In the genomic region with DNA sequence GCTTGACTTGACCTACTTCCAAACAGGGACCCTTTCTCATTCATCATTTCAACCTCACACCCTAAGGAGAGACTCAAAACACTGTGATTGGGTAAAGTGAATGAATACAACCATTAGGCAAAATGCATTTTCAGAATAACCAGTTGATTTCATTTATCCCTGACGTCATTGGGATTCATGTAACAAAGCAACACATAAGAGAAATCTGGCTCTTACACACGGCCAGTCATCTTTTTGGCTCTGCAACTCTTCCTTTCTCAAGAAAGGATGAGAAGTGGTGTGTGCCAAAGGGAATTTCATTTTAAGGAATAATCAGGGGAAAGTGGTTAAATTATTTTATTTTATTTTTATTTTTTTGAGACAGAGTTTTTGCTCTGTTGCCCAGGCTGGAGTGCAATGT, we compare ENCODE assay signal across 16 cellular contexts.
DNase-seq lines count a peak whose midpoint lies in the region; ATAC-seq and TF ChIP-seq lines count a peak whose summit lies in the region.
"Had no signal": no experiment of that assay in that cellular context is flagged by ENCODE, and none has a peak within 500 bp of the region (broad histone marks: within the 10 kb centered on the region; RNA-seq: fewer than 3 reads in every experiment).

No MANE protein-coding gene starts in this region.

- no peak overlapping the region for H3K9ac ChIP-seq in GM23248
- H3K9ac ChIP-seq: BLaER1 had no signal

- no peaks in the 10 kb centered on the region for H3K9me3 ChIP-seq in GM23248 (ENCODE audit: low read depth)
- H3K9me3 ChIP-seq: A549, BLaER1 had no signal

- H3K27ac Mint-ChIP-seq in progenitor cell of endocrine pancreas = peak overlapping the region; percentile 50
- H3K27ac Mint-ChIP-seq in effector memory CD8-positive, alpha-beta T cell = no peak overlapping the region
- H3K27ac Mint-ChIP-seq: CD14-positive monocyte; CD4-positive, alpha-beta memory T cell; H9 had no signal

- 0 out of 2 replicates have a peak, but pooled peaks cover 7% of the 10 kb centered on the region for H3K27me3 ChIP-seq in GM23248 (replicated peaks; ENCODE audit: insufficient read depth)
- H3K27me3 ChIP-seq: BLaER1 had no signal

- H3K4me1 Mint-ChIP-seq in progenitor cell of endocrine pancreas (ENCODE audit: low read depth) = no peaks in the 10 kb centered on the region
- H3K4me1 Mint-ChIP-seq in effector memory CD8-positive, alpha-beta T cell (ENCODE audit: low read depth in 2 of 2) = no peaks in the 10 kb centered on the region
- H3K4me1 Mint-ChIP-seq: CD14-positive monocyte; CD4-positive, alpha-beta memory T cell had no signal

- no peaks in the 10 kb centered on the region for H3K9me3 Mint-ChIP-seq in progenitor cell of endocrine pancreas (ENCODE audit: low read depth)
- H3K9me3 Mint-ChIP-seq in effector memory CD8-positive, alpha-beta T cell = peaks cover 7 to 10% of the 10 kb centered on the region in 2 donors
- H3K9me3 Mint-ChIP-seq: H9 had no signal

- peaks cover 3% of the 10 kb centered on the region for H3K36me3 Mint-ChIP-seq in progenitor cell of endocrine pancreas (ENCODE audit: insufficient read depth)
- H3K36me3 Mint-ChIP-seq in effector memory CD8-positive, alpha-beta T cell (ENCODE audit: insufficient read depth) = peaks cover 3% of the 10 kb centered on the region
- H3K36me3 Mint-ChIP-seq: CD4-positive, alpha-beta memory T cell had no signal

- H3K36me3 ChIP-seq in GM23248 (ENCODE audit: low read depth) = no peaks in the 10 kb centered on the region
- H3K36me3 ChIP-seq: BLaER1 had no signal

- H3K4me2 ChIP-seq in GM23248 (ENCODE audit: unreplicated experiment) = no peak overlapping the region
- H3K4me2 ChIP-seq: A549, BLaER1 had no signal

- 6 to 10% methylated on average over 2 of the region's 2 CpGs for WGBS in GM23248 (ENCODE audit: low coverage in 1 of 2, low lambda C conversion rate in 2 of 2, missing lambda C conversion rate in 2 of 2), 2 experiments

- no peak overlapping the region for H3K4me3 ChIP-seq in GM23248
- H3K4me3 ChIP-seq in cardiac fibroblast (replicated peaks in 1 of 2; ENCODE audit: low read depth in 2 of 2, low read length in 2 of 2) = no peak overlapping the region
- no peak overlapping the region for H3K4me3 ChIP-seq in fibroblast of pulmonary artery (replicated peaks; ENCODE audit: low read depth, low read length)
- H3K4me3 ChIP-seq: A549, BLaER1 had no signal

- no peaks in the 10 kb centered on the region for H3K27me3 Mint-ChIP-seq in progenitor cell of endocrine pancreas
- H3K27me3 Mint-ChIP-seq in effector memory CD8-positive, alpha-beta T cell = peaks cover 34 to 40% of the 10 kb centered on the region in 2 donors

- no peaks in the 10 kb centered on the region for H4K20me1 ChIP-seq in GM23248 (ENCODE audit: insufficient read depth)
- H4K20me1 ChIP-seq: BLaER1 had no signal

- no peak for ATAC-seq in effector memory CD8-positive, alpha-beta T cell (replicated peaks)
- ATAC-seq: A549 had no signal

- no peak overlapping the region for H3K4me3 Mint-ChIP-seq in progenitor cell of endocrine pancreas (ENCODE audit: low read depth)
- H3K4me3 Mint-ChIP-seq in effector memory CD8-positive, alpha-beta T cell = no peak overlapping the region
- H3K4me3 Mint-ChIP-seq: CD14-positive monocyte; CD4-positive, alpha-beta memory T cell; H9 had no signal

- no peaks in the 10 kb centered on the region for H3F3A ChIP-seq in GM23248 (ENCODE audit: insufficient read depth)

- H3K9me2 ChIP-seq in GM23248 (ENCODE audit: insufficient read depth) = no peaks in the 10 kb centered on the region

- in situ Hi-C loops in GM23248 (cut with MboI) = no loop called here

- DNase-seq in GM23248 (peak; percentile 57), cardiac fibroblast (ENCODE audit: low read depth in 2 of 2) (peak; percentile 15 to 30), fibroblast of pulmonary artery (ENCODE audit: low read depth) (peak; percentile 30), progenitor cell of endocrine pancreas (ENCODE audit: low spot score, unreplicated experiment) (no peak), anterior cingulate cortex (lab: John Stamatoyannopoulos, UW) (no peak), NCI-H1694 treated with DMSO at 0.1 percent for 48 hours (lab: John Stamatoyannopoulos, UW) (no peak)
- DNase-seq in effector memory CD8-positive, alpha-beta T cell = no peak
- DNase-seq: Calu3; CD4-positive, alpha-beta memory T cell; DMS79 treated with DMSO at 0.1 percent for 48 hours; GF-D8; H9 had no signal

- no peaks in the 10 kb centered on the region for H3K79me2 ChIP-seq in GM23248 (ENCODE audit: insufficient read depth)

- TF ChIP-seq CTCF in cardiac fibroblast (IDR thresholded peaks at IDR 0.05; ENCODE audit: low read depth, low read length) (no peak), fibroblast of pulmonary artery (IDR thresholded peaks at IDR 0.05; ENCODE audit: low read length, missing control alignments) (no peak), progenitor cell of endocrine pancreas (IDR thresholded peaks at IDR 0.05; ENCODE audit: unreplicated experiment) (no peak)

- no peak overlapping the region for H2AFZ ChIP-seq in GM23248

- H3K4me1 ChIP-seq in GM23248 (ENCODE audit: insufficient read depth) = no peaks in the 10 kb centered on the region
- H3K4me1 ChIP-seq: A549, BLaER1 had no signal

- no peak overlapping the region for H3K27ac ChIP-seq in GM23248
- H3K27ac ChIP-seq: 22Rv1, A549, BLaER1 had no signal

Comparison
In these comparisons a context has a peak if more than half of its experiments do, and no peak if none do; other contexts are left out.
1. DNase-seq: peak in GM23248 (single experiment), cardiac fibroblast (2 of 2) and fibroblast of pulmonary artery (single experiment); none in progenitor cell of endocrine pancreas (single experiment), effector memory CD8-positive, alpha-beta T cell (0 of 3), anterior cingulate cortex (0 of 58) and NCI-H1694 treated with DMSO at 0.1 percent for 48 hours (single experiment).